Comparison of ENCODE assay signal across 9 cellular contexts in genomic region chr16:87560428-87561199, GRCh38. TPM values are rescaled to one million over a fixed set of nuclear protein-coding genes. Genes with fewer than 3 reads are reported as not detected.
DNase-seq lines count a peak whose midpoint lies in the region; ATAC-seq and TF ChIP-seq lines count a peak whose summit lies in the region.
"Had no signal": no experiment of that assay in that cellular context is flagged by ENCODE, and none has a peak within 500 bp of the region (broad histone marks: within the 10 kb centered on the region; RNA-seq: fewer than 3 reads in every experiment).

No MANE protein-coding gene starts in this region.

- ATAC-seq in psoas muscle: peak in 3 of 4 donors; percentile 48 to 73 (median 54)
- ATAC-seq in HG02798 (IDR thresholded peaks at IDR 0.05; ENCODE audit: poor library complexity, unreplicated experiment): no peak
- ATAC-seq in HG03135 (IDR thresholded peaks at IDR 0.05; ENCODE audit: unreplicated experiment): no peak
- ATAC-seq in GM21515 (IDR thresholded peaks at IDR 0.05; ENCODE audit: unreplicated experiment): no peak

- H3K27ac ChIP-seq in psoas muscle: no peak overlapping the region
- H3K27ac ChIP-seq in prostate gland: no peak overlapping the region

- H3K27me3 ChIP-seq in psoas muscle (ENCODE audit: insufficient read depth in 3 of 3, low read length in 2 of 3) (peaks cover 0 to 16% (median 3%) of the 10 kb centered on the region in 3 donors), prostate gland (replicated peaks; ENCODE audit: insufficient read depth) (no peaks in the 10 kb centered on the region)

- no peak overlapping the region for H3K4me3 ChIP-seq in psoas muscle
- H3K4me3 ChIP-seq in prostate gland: no peak overlapping the region

- intact Hi-C loops in psoas muscle (cut with DNase I) (no loop called here), prostate gland (cut with DNase I) (no loop called here)

- H3K4me3 Mint-ChIP-seq in brain: peak overlapping the region in 2 of 5 experiments; percentile 10 to 11
- H3K4me3 Mint-ChIP-seq: T-cell had no signal

- no peaks in the 10 kb centered on the region for H3K4me1 ChIP-seq in psoas muscle
- no peaks in the 10 kb centered on the region for H3K4me1 ChIP-seq in prostate gland (replicated peaks)

- H3K9me3 Mint-ChIP-seq in brain: peaks cover 0 to 13% (median 2%) of the 10 kb centered on the region in 5 experiments

- 73 to 74% (median 74%) methylated on average over 12 of the region's 12 CpGs for WGBS in psoas muscle, 3 donors
- 78% methylated on average over 12 of the region's 12 CpGs for WGBS in prostate gland

- H3K27me3 Mint-ChIP-seq in brain: peaks cover 15% of the 10 kb centered on the region

- H3K36me3 ChIP-seq in psoas muscle (ENCODE audit: insufficient read depth in 1 of 2, low read depth in 1 of 2) (no peaks in the 10 kb centered on the region), prostate gland (no peaks in the 10 kb centered on the region)

- peak overlapping the region in 3 of 5 experiments; percentile 58 to 94 (median 90) for H3K27ac Mint-ChIP-seq in brain
- H3K27ac Mint-ChIP-seq: T-cell had no signal

- H3K9me3 ChIP-seq in psoas muscle (no peaks in the 10 kb centered on the region), prostate gland (no peaks in the 10 kb centered on the region)

- TF ChIP-seq CTCF in brain (conservative IDR thresholded peaks at IDR 0.05) (no peak), psoas muscle (IDR thresholded peaks at IDR 0.05) (no peak), prostate gland (IDR thresholded peaks at IDR 0.05) (no peak)

- no peak for TF ChIP-seq POLR2A in prostate gland (IDR thresholded peaks at IDR 0.05)

- H3K36me3 Mint-ChIP-seq in brain: no peaks in the 10 kb centered on the region
- H3K36me3 Mint-ChIP-seq: T-cell had no signal

- DNase-seq in ELR (ENCODE audit: low read depth) (peak; percentile 51), NAMALWA (ENCODE audit: low spot score) (peak; percentile 86), psoas muscle (peak in 1 of 2 donors; percentile 69), prostate gland (ENCODE audit: low spot score) (no peak)

- H3K4me1 Mint-ChIP-seq in brain: peaks cover 13% of the 10 kb centered on the region
- H3K4me1 Mint-ChIP-seq: T-cell had no signal

RNA-seq across cellular contexts. Expression of gene JPH3, which starts 41.7 kb away (rescaled TPM):
- 31.2 TPM for polyA plus RNA-seq in brain (ENCODE audit: insufficient read depth, low read depth, low replicate concordance)
- under 1 TPM in 2 of 4 donors, not detected in 2; 0.06 to 0.13 TPM for total RNA-seq in psoas muscle
- polyA plus RNA-seq in psoas muscle: under 1 TPM; 0.03 to 0.04 (median 0.04) TPM
- 1 to 10 TPM; 1.0 to 6.1 TPM for total RNA-seq in prostate gland
- total RNA-seq: T-cell had no signal

Comparison
In these comparisons a context has a peak if more than half of its experiments do, and no peak if none do; other contexts are left out.
1. ATAC-seq: peak in psoas muscle (3 of 4); none in HG02798 (single experiment), HG03135 (single experiment) and GM21515 (single experiment).